In the genomic region with DNA sequence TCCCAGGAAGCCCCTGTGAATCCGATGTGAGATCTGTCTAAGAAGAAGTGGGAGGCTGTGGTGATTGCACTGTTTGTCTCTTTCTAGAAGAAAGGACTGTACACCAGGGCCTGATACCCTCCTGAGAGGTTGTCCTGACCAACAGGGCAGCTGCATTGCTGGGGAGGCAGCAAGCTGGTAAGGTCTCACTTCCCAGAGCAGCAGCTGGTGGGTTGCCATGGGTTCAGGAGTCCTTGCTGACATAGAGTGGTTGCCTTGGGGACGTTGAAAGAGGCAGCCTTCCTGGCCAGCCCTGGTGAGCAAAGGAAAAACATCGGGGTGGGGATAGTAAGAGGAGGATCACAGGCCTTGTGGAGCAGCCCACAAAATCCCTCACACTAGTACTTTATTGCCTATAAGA, we compare ENCODE assay signal across 12 cellular contexts.
DNase-seq lines count a peak whose midpoint lies in the region; ATAC-seq and TF ChIP-seq lines count a peak whose summit lies in the region.
"Had no signal": no experiment of that assay in that cellular context is flagged by ENCODE, and none has a peak within 500 bp of the region (broad histone marks: within the 10 kb centered on the region; RNA-seq: fewer than 3 reads in every experiment).

No MANE protein-coding gene starts in this region.

- H3K4me1 ChIP-seq in body of pancreas, result no peaks in the 10 kb centered on the region
- no peaks in the 10 kb centered on the region for H3K4me1 ChIP-seq in left lung
- H3K4me1 ChIP-seq in esophagus squamous epithelium, result no peaks in the 10 kb centered on the region

- ATAC-seq in body of pancreas, result no peak
- no peak for ATAC-seq in left lung
- ATAC-seq: right cardiac atrium had no signal

- no peak overlapping the region for H3K27ac ChIP-seq in body of pancreas
- no peak overlapping the region for H3K27ac ChIP-seq in left lung
- H3K27ac ChIP-seq in esophagus squamous epithelium, result no peak overlapping the region

- intact Hi-C loops in body of pancreas (cut with DNase I) (no loop called here), left lung (cut with DNase I) (no loop called here), posterior vena cava (cut with DNase I) (no loop called here), esophagus squamous epithelium (cut with DNase I) (no loop called here)

- DNase-seq in NCI-H128 (lab: John Stamatoyannopoulos, UW; ENCODE audit: unreplicated experiment) (peak; percentile 63), NCI-H2196 treated with DMSO at 0.1 percent for 48 hours (lab: John Stamatoyannopoulos, UW; ENCODE audit: unreplicated experiment) (peak; percentile 58), body of pancreas (peak; percentile 14 to 55 (median 46)), retina (peak; percentile 45), left lung (no peak), posterior vena cava (ENCODE audit: low spot score) (no peak), esophagus squamous epithelium (lab: John Stamatoyannopoulos, UW) (no peak)
- DNase-seq: activated CD4-positive, alpha-beta T cell treated with anti-CD3 and anti-CD28 coated beads, Interleukin-2, amount 50 U/mL, for 48 hours; cerebellar nuclear complex; foreskin fibroblast; right cardiac atrium; SW 1271 had no signal

- TF ChIP-seq CTCF in body of pancreas (IDR thresholded peaks at IDR 0.05) (no peak), left lung (IDR thresholded peaks at IDR 0.05) (no peak), esophagus squamous epithelium (IDR thresholded peaks at IDR 0.05) (no peak)

- H3K36me3 ChIP-seq in body of pancreas (replicated peaks in 1 of 2; ENCODE audit: insufficient read depth in 1 of 2, low read depth in 2 of 2), result no peaks in the 10 kb centered on the region
- no peaks in the 10 kb centered on the region for H3K36me3 ChIP-seq in left lung
- H3K36me3 ChIP-seq in esophagus squamous epithelium, result no peaks in the 10 kb centered on the region

- TF ChIP-seq POLR2A in body of pancreas (IDR thresholded peaks at IDR 0.05) (no peak), esophagus squamous epithelium (IDR thresholded peaks at IDR 0.05) (no peak)

- H3K4me3 ChIP-seq in body of pancreas (no peak overlapping the region), left lung (no peak overlapping the region), esophagus squamous epithelium (no peak overlapping the region)

- H3K27me3 ChIP-seq in body of pancreas, result no peaks in the 10 kb centered on the region
- peaks cover 0 to 40% of the 10 kb centered on the region in 2 donors for H3K27me3 ChIP-seq in left lung
- H3K27me3 ChIP-seq in esophagus squamous epithelium, result peaks cover 0 to 95% (median 0%) of the 10 kb centered on the region in 4 donors

- H3K9me3 ChIP-seq in body of pancreas (no peaks in the 10 kb centered on the region), left lung (no peaks in the 10 kb centered on the region), esophagus squamous epithelium (no peaks in the 10 kb centered on the region)

- 48 to 63% methylated on average over 3 of the region's 3 CpGs for WGBS in body of pancreas, 2 donors
- WGBS in esophagus squamous epithelium, 2 donors, result 53 to 63% methylated on average over 3 of the region's 3 CpGs

Comparison
In these comparisons a context has a peak if more than half of its experiments do, and no peak if none do; other contexts are left out.
1. DNase-seq: peak in NCI-H128 (single experiment), NCI-H2196 treated with DMSO at 0.1 percent for 48 hours (single experiment), body of pancreas (4 of 4) and retina (single experiment); none in left lung (0 of 2), posterior vena cava (single experiment) and esophagus squamous epithelium (single experiment).